15 cellular contexts compared by ENCODE assay signal in genomic region chr15:87207945-87208580, GRCh38.
DNase-seq lines count a peak whose midpoint lies in the region; ATAC-seq and TF ChIP-seq lines count a peak whose summit lies in the region.
"Had no signal": no experiment of that assay in that cellular context is flagged by ENCODE, and none has a peak within 500 bp of the region (broad histone marks: within the 10 kb centered on the region; RNA-seq: fewer than 3 reads in every experiment).

No MANE protein-coding gene starts in this region.

- no peak overlapping the region for H2AFZ ChIP-seq in PC-3 (ENCODE audit: low read length)

- peak overlapping the region; percentile 62 for H3K27ac ChIP-seq in PC-3 (ENCODE audit: low read length)
- H3K27ac ChIP-seq: heart right ventricle had no signal

- H3F3A ChIP-seq in PC-3 (ENCODE audit: low read length, unreplicated experiment), result no peaks in the 10 kb centered on the region

- H3K27me3 Mint-ChIP-seq in activated naive CD4-positive, alpha-beta T cell treated with anti-CD3 and anti-CD28 coated beads for 36 hours (ENCODE audit: low read depth), result peaks cover 9% of the 10 kb centered on the region

- no peaks in the 10 kb centered on the region for H4K20me1 ChIP-seq in PC-3 (ENCODE audit: low read length)

- H3K36me3 Mint-ChIP-seq in activated naive CD4-positive, alpha-beta T cell treated with anti-CD3 and anti-CD28 coated beads for 36 hours (ENCODE audit: low read depth), result no peaks in the 10 kb centered on the region

- H3K9ac ChIP-seq in PC-3 (ENCODE audit: low read length), result no peak overlapping the region

- no peak overlapping the region for H3K4me2 ChIP-seq in PC-3 (ENCODE audit: low read length)

- no peak overlapping the region for H3K4me3 ChIP-seq in PC-3 (ENCODE audit: low read length)
- no peak overlapping the region for H3K4me3 ChIP-seq in epithelial cell of esophagus (ENCODE audit: low read length)
- H3K4me3 ChIP-seq in retinal pigment epithelial cell (ENCODE audit: low read length), result no peak overlapping the region
- H3K4me3 ChIP-seq: heart right ventricle had no signal

- no peak overlapping the region for H3K27ac Mint-ChIP-seq in activated naive CD4-positive, alpha-beta T cell treated with anti-CD3 and anti-CD28 coated beads for 36 hours

- CTCF ChIA-PET in PC-3 (lab: Charles Lee), result no interaction called here
- CTCF ChIA-PET in activated naive CD4-positive, alpha-beta T cell treated with anti-CD3 and anti-CD28 coated beads for 36 hours (lab: Charles Lee), result no interaction called here

- no peaks in the 10 kb centered on the region for H3K36me3 ChIP-seq in PC-3 (ENCODE audit: low read depth, low read length)
- H3K36me3 ChIP-seq: heart right ventricle had no signal

- peaks cover 10% of the 10 kb centered on the region; the same call in 1 of the 2 replicates for H3K4me1 ChIP-seq in PC-3 (ENCODE audit: insufficient read depth, low read length)
- H3K4me1 ChIP-seq: heart right ventricle had no signal

- H3K4me3 Mint-ChIP-seq in activated naive CD4-positive, alpha-beta T cell treated with anti-CD3 and anti-CD28 coated beads for 36 hours, result no peak overlapping the region

- H3K4me1 Mint-ChIP-seq in activated naive CD4-positive, alpha-beta T cell treated with anti-CD3 and anti-CD28 coated beads for 36 hours (ENCODE audit: low read depth), result no peaks in the 10 kb centered on the region

- H3K9me3 ChIP-seq in PC-3 (ENCODE audit: low read length), result no peaks in the 10 kb centered on the region
- H3K9me3 ChIP-seq: heart right ventricle had no signal

- H3K27me3 ChIP-seq in PC-3 (ENCODE audit: low read length), result no peaks in the 10 kb centered on the region
- H3K27me3 ChIP-seq: heart right ventricle had no signal

- TF ChIP-seq CTCF in PC-3 (conservative IDR thresholded peaks at IDR 0.05; ENCODE audit: low read depth, low read length) (no peak), epithelial cell of esophagus (IDR thresholded peaks at IDR 0.05; ENCODE audit: insufficient read depth, low read depth, low read length, missing control alignments) (no peak), retinal pigment epithelial cell (conservative IDR thresholded peaks at IDR 0.05; ENCODE audit: low read depth, low read length) (no peak)

- H3K9me2 ChIP-seq in PC-3 (replicated peaks; ENCODE audit: low read length), result no peaks in the 10 kb centered on the region

- intact Hi-C loops in PC-3 (cut with micrococcal nuclease), result no loop called here
- intact Hi-C loops in activated naive CD4-positive, alpha-beta T cell treated with anti-CD3 and anti-CD28 coated beads for 36 hours (cut with micrococcal nuclease), result no loop called here

- POLR2A ChIA-PET in PC-3 (lab: Charles Lee; ENCODE audit: unreplicated experiment), result no interaction called here

- no peak for ATAC-seq in PC-3
- ATAC-seq in GM21723 (IDR thresholded peaks at IDR 0.05; ENCODE audit: unreplicated experiment), result no peak
- ATAC-seq: heart right ventricle, HepG2, left lobe of liver had no signal

- BruUV-seq in PC-3 (replicated peaks; lab: Mats Ljungman, UMichigan), result no TSS peak

- H3K9me3 Mint-ChIP-seq in activated naive CD4-positive, alpha-beta T cell treated with anti-CD3 and anti-CD28 coated beads for 36 hours, result no peaks in the 10 kb centered on the region

- peak; percentile 45 for DNase-seq in GM04503 (ENCODE audit: low read depth)
- peak; percentile 70 for DNase-seq in PC-3
- DNase-seq in epithelial cell of esophagus (ENCODE audit: low read depth), result peak; percentile 92
- peak; percentile 83 for DNase-seq in retinal pigment epithelial cell (ENCODE audit: low read depth)
- no peak for DNase-seq in activated naive CD4-positive, alpha-beta T cell treated with anti-CD3 and anti-CD28 coated beads for 36 hours
- no peak for DNase-seq in SHP77 (lab: John Stamatoyannopoulos, UW)
- DNase-seq in islet precursor cell, result no peak
- DNase-seq: activated CD4-positive, CD25-positive, alpha-beta regulatory T cell; activated naive CD4-positive, alpha-beta T cell; heart right ventricle; posterior cingulate gyrus; substantia nigra had no signal

- no peaks in the 10 kb centered on the region for H3K79me2 ChIP-seq in PC-3 (ENCODE audit: low read length)

Comparison
In these comparisons a context has a peak if more than half of its experiments do, and no peak if none do; other contexts are left out.
1. DNase-seq: peak in GM04503 (single experiment), PC-3 (single experiment), epithelial cell of esophagus (single experiment) and retinal pigment epithelial cell (single experiment); none in activated naive CD4-positive, alpha-beta T cell treated with anti-CD3 and anti-CD28 coated beads for 36 hours (single experiment), SHP77 (0 of 2) and islet precursor cell (single experiment).